In genomic region chr12:68007023-68007422, GRCh38 we compare ENCODE assay signal across 19 cellular contexts. TPM values are rescaled to one million over a fixed set of nuclear protein-coding genes. Genes with fewer than 3 reads are reported as not detected.
"Had no signal": no experiment of that assay in that cellular context is flagged by ENCODE, and none has a peak within 500 bp of the region (broad histone marks: within the 10 kb centered on the region; RNA-seq: fewer than 3 reads in every experiment).

No MANE protein-coding gene starts in this region.

- H3K36me3 ChIP-seq: neutrophil, transverse colon, vagina had no signal

- H3K4me3 ChIP-seq: transverse colon, vagina had no signal

- H3K4me1 Mint-ChIP-seq: activated CD4-positive, alpha-beta T cell treated with anti-CD3 and anti-CD28 coated beads, Interleukin-2, amount 10 ng/mL, durations not matched to agents 7 days and 5 days; activated T-helper 17 cell treated with anti-CD3 and anti-CD28 coated beads, Interleukin-2, amount 50 U/mL, for 72 hours had no signal

- H3K27me3 ChIP-seq: neutrophil, transverse colon, vagina had no signal

- H3K9me3 Mint-ChIP-seq: activated B cell treated with CpG ODN at 0.5 μM for 24 hours; activated CD4-positive, alpha-beta T cell treated with anti-CD3 and anti-CD28 coated beads, Interleukin-2, amount 10 ng/mL, durations not matched to agents 7 days and 5 days; activated naive CD4-positive, alpha-beta T cell treated with anti-CD3 and anti-CD28 coated beads for 36 hours; effector memory CD8-positive, alpha-beta T cell had no signal

- ATAC-seq: activated T-helper 17 cell treated with anti-CD3 and anti-CD28 coated beads, Interleukin-2, amount 50 U/mL, for 72 hours; effector memory CD8-positive, alpha-beta T cell; naive thymus-derived CD4-positive, alpha-beta T cell had no signal

- H3K4me3 Mint-ChIP-seq: activated B cell treated with CpG ODN at 0.5 μM for 24 hours; activated CD4-positive, alpha-beta T cell treated with anti-CD3 and anti-CD28 coated beads, Interleukin-2, amount 10 ng/mL, durations not matched to agents 7 days and 5 days; activated naive CD4-positive, alpha-beta T cell treated with anti-CD3 and anti-CD28 coated beads for 36 hours; activated T-helper 17 cell treated with anti-CD3 and anti-CD28 coated beads, Interleukin-2, amount 50 U/mL, for 72 hours; effector memory CD8-positive, alpha-beta T cell; naive thymus-derived CD4-positive, alpha-beta T cell had no signal

- H3K4me1 ChIP-seq: transverse colon, vagina had no signal

- H3K9me3 ChIP-seq: neutrophil, transverse colon, vagina had no signal

- H3K27me3 Mint-ChIP-seq: activated B cell treated with CpG ODN at 0.5 μM for 24 hours; activated CD4-positive, alpha-beta T cell treated with anti-CD3 and anti-CD28 coated beads, Interleukin-2, amount 10 ng/mL, durations not matched to agents 7 days and 5 days; activated T-helper 17 cell treated with anti-CD3 and anti-CD28 coated beads, Interleukin-2, amount 50 U/mL, for 72 hours; effector memory CD8-positive, alpha-beta T cell; naive thymus-derived CD4-positive, alpha-beta T cell had no signal

- H3K27ac Mint-ChIP-seq: activated B cell treated with CpG ODN at 0.5 μM for 24 hours; activated CD4-positive, alpha-beta T cell treated with anti-CD3 and anti-CD28 coated beads, Interleukin-2, amount 10 ng/mL, durations not matched to agents 7 days and 5 days; activated naive CD4-positive, alpha-beta T cell treated with anti-CD3 and anti-CD28 coated beads for 36 hours; activated T-helper 17 cell treated with anti-CD3 and anti-CD28 coated beads, Interleukin-2, amount 50 U/mL, for 72 hours; effector memory CD8-positive, alpha-beta T cell; naive thymus-derived CD4-positive, alpha-beta T cell had no signal

- H3K27ac ChIP-seq: neutrophil, transverse colon, vagina had no signal

- DNase-seq: activated B cell treated with CpG ODN at 0.5 μM for 24 hours; activated CD4-positive, alpha-beta T cell treated with anti-CD3 and anti-CD28 coated beads, Interleukin-2, amount 10 ng/mL, durations not matched to agents 7 days and 5 days; activated CD8-positive, alpha-beta memory T cell treated with anti-CD3 and anti-CD28 coated beads for 24 hours; activated naive CD4-positive, alpha-beta T cell treated with anti-CD3 and anti-CD28 coated beads for 36 hours; dermis blood vessel endothelial cell; effector memory CD8-positive, alpha-beta T cell; erythroblast; mammary epithelial cell; naive thymus-derived CD4-positive, alpha-beta T cell; posterior cingulate gyrus; stimulated activated CD4-positive, alpha-beta T cell treated with anti-CD3 and anti-CD28 coated beads, Interleukin-4, amount 100 ng/mL, for 24 hours; stimulated activated naive CD4-positive, alpha-beta T cell treated with Interleukin-2 at 50 U/mL for 16 hours; substantia nigra; transverse colon had no signal

RNA-seq across cellular contexts. Expression of gene IFNG-AS1, which starts 17.8 kb away (rescaled TPM):
- total RNA-seq: activated CD4-positive, alpha-beta T cell treated with anti-CD3 and anti-CD28 coated beads, Interleukin-2, amount 10 ng/mL, durations not matched to agents 7 days and 5 days; activated T-helper 17 cell treated with anti-CD3 and anti-CD28 coated beads, Interleukin-2, amount 50 U/mL, for 72 hours; astrocyte; dermis blood vessel endothelial cell; mammary epithelial cell; T-helper 2 cell treated with Interferon-gamma antibody and Interleukin-4, amounts not matched to agents 100 ng/mL and 5 ng/mL, for 36 hours; vagina had no signal
